Comparison of ENCODE assay signal across 10 cellular contexts in the genomic region with DNA sequence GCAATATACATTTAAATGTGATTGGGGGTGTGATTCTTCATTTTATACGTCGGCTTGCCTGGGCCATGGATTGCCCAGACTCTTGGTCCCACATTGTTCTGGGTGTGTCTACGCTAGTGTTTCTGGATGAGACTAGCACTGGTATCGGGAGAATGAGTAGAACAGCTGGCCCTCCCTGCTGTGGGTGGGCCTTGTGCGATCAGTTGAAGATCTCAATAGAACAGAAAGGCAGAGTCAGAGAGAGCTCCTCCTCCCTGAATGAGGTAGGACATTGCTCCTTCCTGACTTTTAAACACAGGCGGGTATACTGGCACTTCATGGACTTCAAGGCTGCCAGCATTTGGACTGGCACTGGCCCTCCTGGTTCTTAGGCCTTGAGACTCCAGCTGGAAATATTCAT.
"Had no signal": no experiment of that assay in that cellular context is flagged by ENCODE, and none has a peak within 500 bp of the region (broad histone marks: within the 10 kb centered on the region; RNA-seq: fewer than 3 reads in every experiment).

No MANE protein-coding gene starts in this region.

- H2AFZ ChIP-seq: GM23248, GM23338 had no signal

- H3K9ac ChIP-seq: GM23248 had no signal

- H3K4me3 ChIP-seq: GM23248, GM23338, HAP-1 had no signal

- H3K4me1 ChIP-seq: HAP-1 had no signal

- H3K4me2 ChIP-seq: GM23338 had no signal

- H3K9me3 ChIP-seq: HAP-1 had no signal

- DNase-seq: GM23248, GOT3, H7, H9, HCEC 1CT, HFFc6 had no signal

- FAIRE-seq: H1 had no signal

- H3K27ac ChIP-seq: GM23248 had no signal

- H3K36me3 ChIP-seq: HAP-1 had no signal

- ATAC-seq: GM23338, HCT116 had no signal
